8 cellular contexts compared by ENCODE assay signal in the genomic region with DNA sequence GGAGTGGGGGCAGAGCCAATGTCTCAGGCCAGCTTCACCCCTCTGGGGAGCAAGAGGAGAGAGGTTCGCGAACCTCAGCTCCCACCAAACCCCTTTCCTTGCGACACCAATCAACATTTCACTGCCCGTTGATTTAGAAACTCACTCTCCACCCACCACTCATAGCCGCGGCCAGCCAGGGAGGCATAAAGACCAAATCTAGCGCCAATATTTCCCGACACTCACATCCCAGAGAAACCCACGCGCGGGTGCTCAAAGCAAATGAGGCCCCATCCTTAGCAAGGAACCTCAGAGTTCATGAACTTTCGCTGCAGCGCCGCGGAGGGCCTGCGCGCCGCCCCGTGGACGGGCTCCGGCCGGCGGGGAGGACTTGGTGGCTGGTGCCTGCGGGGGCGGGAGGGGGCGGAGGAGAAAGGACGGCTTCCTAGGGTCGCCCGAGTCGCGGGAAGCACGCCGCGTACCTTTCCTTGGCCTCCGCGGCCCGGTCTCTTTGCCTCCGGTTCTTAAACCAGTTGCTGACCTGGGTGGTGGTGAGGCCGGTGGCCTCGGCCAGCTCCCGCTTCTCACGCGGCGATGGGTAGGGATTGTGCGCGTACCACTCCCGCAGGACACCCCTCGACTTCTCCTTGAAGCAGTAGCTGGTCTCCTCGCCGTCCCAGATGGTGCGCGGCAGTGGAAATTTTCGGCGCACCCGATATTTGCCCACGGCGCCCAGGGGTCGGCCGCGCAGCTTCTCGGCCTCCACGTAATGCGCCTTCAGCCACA. TPM values are rescaled to one million over a fixed set of nuclear protein-coding genes. Genes with fewer than 3 reads are reported as not detected.
A peak's percentile ranks its signal among the peaks of the same experiment; 100 is the strongest.
DNase-seq lines count a peak whose midpoint lies in the region; ATAC-seq and TF ChIP-seq lines count a peak whose summit lies in the region.

No MANE protein-coding gene starts in this region.

- peaks cover 93% of the 10 kb centered on the region for H4K20me1 ChIP-seq in neural progenitor cell (ENCODE audit: low read depth)

- peak overlapping the region; percentile 80 for H3K4me3 Mint-ChIP-seq in neural progenitor cell

- TF ChIP-seq CTCF in neural progenitor cell (IDR thresholded peaks at IDR 0.05) = no peak

- H3K79me2 ChIP-seq in neural progenitor cell (ENCODE audit: low read depth) = no peaks in the 10 kb centered on the region

- no peak overlapping the region for H2AFZ ChIP-seq in neural progenitor cell (replicated peaks)

- H3K4me3 ChIP-seq in neural progenitor cell = peak overlapping the region; percentile 43

- H3K4me1 ChIP-seq in neural progenitor cell = peaks cover 50% of the 10 kb centered on the region

- no peaks in the 10 kb centered on the region for H3K9me3 ChIP-seq in neural progenitor cell (ENCODE audit: low read depth)

- peaks cover 34% of the 10 kb centered on the region for H3K4me1 Mint-ChIP-seq in neural progenitor cell

- peak overlapping the region; percentile 76 for H3K4me2 ChIP-seq in neural progenitor cell

- peaks cover 80% of the 10 kb centered on the region for H3F3A ChIP-seq in neural progenitor cell (ENCODE audit: low read depth)

- H3K27me3 ChIP-seq in neural progenitor cell = peaks cover 100% of the 10 kb centered on the region

- H3K27me3 Mint-ChIP-seq in neural progenitor cell (ENCODE audit: insufficient read depth, low read depth) = peaks cover 90% of the 10 kb centered on the region

- no peaks in the 10 kb centered on the region for H3K36me3 Mint-ChIP-seq in neural progenitor cell

- H3K27ac ChIP-seq in neural progenitor cell = no peak overlapping the region

- peaks cover 1% of the 10 kb centered on the region for H3K9me3 Mint-ChIP-seq in neural progenitor cell

- DNase-seq in Daoy (ENCODE audit: low read depth) (peak; percentile 59), LHCN-M2 (ENCODE audit: low read depth) (peak; percentile 17), ecto neural progenitor cell (ENCODE audit: low spot score) (peak; percentile 58), neural progenitor cell (ENCODE audit: low spot score) (peak; percentile 55), hepatic stellate cell (ENCODE audit: low spot score) (no peak), NCI-H1048 (lab: John Stamatoyannopoulos, UW) (no peak), DMS153 (lab: John Stamatoyannopoulos, UW) (no peak)

- no peak overlapping the region for H3K9ac ChIP-seq in neural progenitor cell

- no peaks in the 10 kb centered on the region for H3K36me3 ChIP-seq in neural progenitor cell

- H3K27ac Mint-ChIP-seq in neural progenitor cell = no peak overlapping the region

- no peak for ATAC-seq in HG03469 (IDR thresholded peaks at IDR 0.05; ENCODE audit: unreplicated experiment)

RNA-seq across cellular contexts. Expression of gene SIX1, which starts 0.9 kb away (rescaled TPM):
- total RNA-seq in Daoy (2014; rRNA removed; shearing (Covaris generic)) = 14.9 and 15.1 TPM in 2 replicates
- total RNA-seq in LHCN-M2 (2014; rRNA removed) (156 and 183 TPM in 2 replicates), neural progenitor cell (ENCODE audit: low replicate concordance) (0.28 TPM in 1 of 2 replicates, not detected in the other)
- 68.4 TPM for polyA plus RNA-seq in LHCN-M2 (2012)

Comparison
In these comparisons a context has a peak if more than half of its experiments do, and no peak if none do; other contexts are left out.
1. DNase-seq: peak in Daoy (single experiment), LHCN-M2 (single experiment), ecto neural progenitor cell (single experiment) and neural progenitor cell (single experiment); none in hepatic stellate cell (single experiment), NCI-H1048 (single experiment) and DMS153 (single experiment).
2. RNA of gene SIX1, which starts 0.9 kb away (total RNA-seq): 156 to 183 TPM in LHCN-M2 and 14.9 to 15.1 TPM in Daoy; 0.28 TPM in neural progenitor cell; every median in the first group is over 10 times any median in the second.